Comparison of ENCODE assay signal across 8 cellular contexts in genomic region chr11:58654079-58654907, GRCh38. TPM values are rescaled to one million over a fixed set of nuclear protein-coding genes. Genes with fewer than 3 reads are reported as not detected.
A peak's percentile ranks its signal among the peaks of the same experiment; 100 is the strongest.
DNase-seq lines count a peak whose midpoint lies in the region; ATAC-seq and TF ChIP-seq lines count a peak whose summit lies in the region.

No MANE protein-coding gene starts in this region.

- H3K4me1 Mint-ChIP-seq in GM23338 (peaks cover 8% of the 10 kb centered on the region; the same call in 2 of the 3 replicates), type B pancreatic cell (ENCODE audit: unreplicated experiment) (no peaks in the 10 kb centered on the region)

- no peak overlapping the region for H3K27ac ChIP-seq in GM23338 (ENCODE audit: low read depth)
- H3K27ac ChIP-seq in Karpas-422 (ENCODE audit: low read length), result no peak overlapping the region
- H3K27ac ChIP-seq in SJCRH30, result no peak overlapping the region
- H3K27ac ChIP-seq in trophoblast cell (ENCODE audit: low read depth, low read length), result no peak overlapping the region

- H3K9me2 ChIP-seq in GM23338 (ENCODE audit: insufficient read depth) (peaks cover 2% of the 10 kb centered on the region; the same call in 1 of the 2 replicates), Karpas-422 (replicated peaks; ENCODE audit: insufficient read depth, low read length) (no peaks in the 10 kb centered on the region)

- H3K4me3 Mint-ChIP-seq in GM23338 (no peak overlapping the region), type B pancreatic cell (no peak overlapping the region)

- no peak overlapping the region for H3K23ac ChIP-seq in trophoblast cell (ENCODE audit: low read length)

- H4K91ac ChIP-seq in trophoblast cell (ENCODE audit: low read depth, low read length), result no peak overlapping the region

- no peak overlapping the region for H2BK120ac ChIP-seq in trophoblast cell (ENCODE audit: insufficient read depth, low read length, poor library complexity)

- peak; percentile 17 for DNase-seq in GF-D8 (lab: John Stamatoyannopoulos, UW)
- DNase-seq in GM23338 (ENCODE audit: low spot score), result peak; percentile 88
- peak; percentile 90 for DNase-seq in Karpas-422
- peak; percentile 57 to 77 for DNase-seq in SJCRH30
- DNase-seq in activated naive CD4-positive, alpha-beta T cell (lab: John Stamatoyannopoulos, UW), result peak; percentile 9 to 79 (median 59)
- DNase-seq in glomerular visceral epithelial cell (ENCODE audit: extremely low spot score), result peak; percentile 73
- DNase-seq in trophoblast cell, result peak; percentile 58 to 84
- DNase-seq in type B pancreatic cell (ENCODE audit: extremely low spot score, unreplicated experiment), result peak; percentile 82

- no peak overlapping the region for H4K8ac ChIP-seq in trophoblast cell (ENCODE audit: low read depth, low read length)

- H3K4me3 ChIP-seq in GM23338, result no peak overlapping the region
- H3K4me3 ChIP-seq in Karpas-422 (ENCODE audit: low read length), result no peak overlapping the region
- no peak overlapping the region for H3K4me3 ChIP-seq in SJCRH30
- no peak overlapping the region for H3K4me3 ChIP-seq in trophoblast cell (ENCODE audit: low read depth, low read length)

- H3K36me3 Mint-ChIP-seq in GM23338 (ENCODE audit: low read depth) (no peaks in the 10 kb centered on the region), type B pancreatic cell (no peaks in the 10 kb centered on the region)

- H2AK5ac ChIP-seq in trophoblast cell (ENCODE audit: low read length), result no peak overlapping the region

- no peaks in the 10 kb centered on the region for H4K20me1 ChIP-seq in GM23338 (replicated peaks; ENCODE audit: insufficient read depth)
- H4K20me1 ChIP-seq in Karpas-422 (ENCODE audit: insufficient read depth, low read depth, low read length), result no peaks in the 10 kb centered on the region

- H3K4me1 ChIP-seq in GM23338 (ENCODE audit: insufficient read depth), result peaks cover 11% of the 10 kb centered on the region; the same call in 1 of the 2 replicates
- H3K4me1 ChIP-seq in Karpas-422 (ENCODE audit: low read length), result peaks cover 9% of the 10 kb centered on the region
- H3K4me1 ChIP-seq in SJCRH30, result no peaks in the 10 kb centered on the region
- H3K4me1 ChIP-seq in trophoblast cell (ENCODE audit: control insufficient read depth in 1 of 2, insufficient read depth in 2 of 2, low read length in 2 of 2), result peaks cover 0 to 3% of the 10 kb centered on the region in 2 experiments

- H3K36me3 ChIP-seq in GM23338 (ENCODE audit: insufficient read depth) (no peaks in the 10 kb centered on the region), Karpas-422 (ENCODE audit: insufficient read depth, low read length) (no peaks in the 10 kb centered on the region), SJCRH30 (no peaks in the 10 kb centered on the region), trophoblast cell (ENCODE audit: control insufficient read depth in 1 of 2, insufficient read depth in 2 of 2, low read length in 2 of 2) (no peaks in the 10 kb centered on the region)

- H2BK12ac ChIP-seq in trophoblast cell (ENCODE audit: low read length), result no peak overlapping the region

- no CpG with 5 or more reads among the region's 12 CpGs for WGBS in trophoblast cell (ENCODE audit: extremely low coverage, insufficient coverage, insufficient read length)

- H3K14ac ChIP-seq in trophoblast cell (ENCODE audit: low read length), result no peak overlapping the region

- H3K79me1 ChIP-seq in trophoblast cell (ENCODE audit: low read length), result peaks cover 2% of the 10 kb centered on the region

- TF ChIP-seq CTCF in GM23338 (conservative IDR thresholded peaks at IDR 0.05; ENCODE audit: low read depth in 2 of 2) (peak; percentile 89 to 98), type B pancreatic cell (conservative IDR thresholded peaks at IDR 0.05) (peak; percentile 94)

- H2BK5ac ChIP-seq in trophoblast cell (ENCODE audit: low read depth, low read length, poor library complexity), result no peak overlapping the region

- H3K18ac ChIP-seq in trophoblast cell (ENCODE audit: low read length), result no peak overlapping the region

- H4K12ac ChIP-seq in trophoblast cell (ENCODE audit: low read depth, low read length), result no peak overlapping the region

- no peak overlapping the region for H3K4me2 ChIP-seq in GM23338
- H3K4me2 ChIP-seq in Karpas-422 (ENCODE audit: low read depth, low read length, poor library complexity, severe bottlenecking), result no peak overlapping the region
- H3K4me2 ChIP-seq in trophoblast cell (ENCODE audit: low read length), result no peak overlapping the region

- no peaks in the 10 kb centered on the region for H3F3A ChIP-seq in GM23338 (replicated peaks; ENCODE audit: low read depth)

- no peaks in the 10 kb centered on the region for H3K79me2 ChIP-seq in GM23338 (replicated peaks; ENCODE audit: insufficient read depth)
- H3K79me2 ChIP-seq in Karpas-422 (ENCODE audit: low read length), result no peaks in the 10 kb centered on the region
- H3K79me2 ChIP-seq in trophoblast cell (ENCODE audit: control insufficient read depth, insufficient read depth, low read length, poor library complexity), result no peaks in the 10 kb centered on the region

- H3K27me3 Mint-ChIP-seq in GM23338 (ENCODE audit: insufficient read depth, low read depth, poor library complexity) (peaks cover 2% of the 10 kb centered on the region), type B pancreatic cell (peaks cover 14% of the 10 kb centered on the region)

- H3K9me3 Mint-ChIP-seq in GM23338 (no peaks in the 10 kb centered on the region), type B pancreatic cell (no peaks in the 10 kb centered on the region)

- no peak overlapping the region for H3K27ac Mint-ChIP-seq in GM23338
- no peak overlapping the region for H3K27ac Mint-ChIP-seq in type B pancreatic cell

- H3K9me3 ChIP-seq in Karpas-422 (ENCODE audit: low read length), result no peaks in the 10 kb centered on the region
- no peaks in the 10 kb centered on the region for H3K9me3 ChIP-seq in SJCRH30 (replicated peaks)
- no peaks in the 10 kb centered on the region for H3K9me3 ChIP-seq in trophoblast cell (ENCODE audit: insufficient read depth, low read depth, low read length)

- peak; percentile 99 for ATAC-seq in GM23338

- H2AFZ ChIP-seq in GM23338 (peak overlapping the region; percentile 24; the same call in 1 of the 2 replicates), Karpas-422 (ENCODE audit: low read length) (no peak overlapping the region), trophoblast cell (ENCODE audit: insufficient read depth, low read length, poor library complexity) (no peak overlapping the region)

- no peak overlapping the region for H3K9ac ChIP-seq in Karpas-422 (ENCODE audit: low read length)
- H3K9ac ChIP-seq in trophoblast cell (ENCODE audit: low read length), result no peak overlapping the region

- H3K27me3 ChIP-seq in GM23338 (ENCODE audit: insufficient read depth) (no peaks in the 10 kb centered on the region), Karpas-422 (ENCODE audit: low read length) (no peaks in the 10 kb centered on the region), SJCRH30 (no peaks in the 10 kb centered on the region), trophoblast cell (ENCODE audit: insufficient read depth, low read length) (no peaks in the 10 kb centered on the region)

- no peak overlapping the region for H3K4ac ChIP-seq in trophoblast cell (ENCODE audit: low read depth, low read length)

TF ChIP-seq in GM23338, 12 proteins besides CTCF, POLR2A, EP300 and RAD21:
- no peak for TF ChIP-seq ZNF114 (CRISPR knock-in tag; IDR thresholded peaks at IDR 0.05)
- 0 out of 2 replicates have a peak, but pooled peaks have one; percentile 31 for TF ChIP-seq CREB1 (CRISPR knock-in tag; IDR thresholded peaks at IDR 0.05; ENCODE audit: low read depth)
- no peak for TF ChIP-seq ETS1 (IDR thresholded peaks at IDR 0.05)
- no peak for TF ChIP-seq NANOG (IDR thresholded peaks at IDR 0.05; ENCODE audit: borderline replicate concordance)
- no peak for TF ChIP-seq EZH2phosphoT487 (IDR thresholded peaks at IDR 0.05; ENCODE audit: unreplicated experiment)

RNA-seq across cellular contexts. Expression of gene CNTF, which starts 31.8 kb away (rescaled TPM):
- 1.8 and 1.9 TPM in 2 replicates for total RNA-seq in GM23338 (2014; rRNA removed; shearing (Covaris generic))
- polyA plus RNA-seq in GM23338 (2016; fragmentation: Nextera tagmentation; extraction: Ambion mirVana), result 0.24 and 0.26 TPM in 2 replicates
- 0.76 and 4.1 TPM in 2 replicates for total RNA-seq in Karpas-422 (2014; rRNA removed; shearing (Covaris generic); ENCODE audit: low replicate concordance)
- total RNA-seq in SJCRH30 (2014; rRNA removed; shearing (Covaris generic)), result 1.5 and 1.6 TPM in 2 replicates
- 0.63 and 0.90 TPM in 2 replicates for polyA plus RNA-seq in trophoblast cell (2013)
- 1.6 and 2.0 TPM in 2 replicates for total RNA-seq in type B pancreatic cell (ENCODE audit: low replicate concordance)

Comparison
In these comparisons a context has a peak if more than half of its experiments do, and no peak if none do; other contexts are left out.
1. DNase-seq: peak in every context shown above with its lines; median percentile 90 in Karpas-422; 88 in GM23338; 82 in type B pancreatic cell; 73 in glomerular visceral epithelial cell; 71 in trophoblast cell; 67 in SJCRH30; 59 in activated naive CD4-positive, alpha-beta T cell; 17 in GF-D8.